26 cellular contexts compared by ENCODE assay signal in genomic region chr15:31077181-31077580, GRCh38. TPM values are rescaled to one million over a fixed set of nuclear protein-coding genes. Genes with fewer than 3 reads are reported as not detected.
DNase-seq lines count a peak whose midpoint lies in the region; ATAC-seq and TF ChIP-seq lines count a peak whose summit lies in the region.
"Had no signal": no experiment of that assay in that cellular context is flagged by ENCODE, and none has a peak within 500 bp of the region (broad histone marks: within the 10 kb centered on the region; RNA-seq: fewer than 3 reads in every experiment).

No MANE protein-coding gene starts in this region.

- H3K4me1 ChIP-seq in KMS-11 (ENCODE audit: low read depth, poor library complexity, severe bottlenecking) (peaks cover 74% of the 10 kb centered on the region), Peyer's patch (no peaks in the 10 kb centered on the region), tibial artery (no peaks in the 10 kb centered on the region)
- H3K4me1 ChIP-seq: BE2C, SJCRH30 had no signal

- no peak overlapping the region; the same call in 1 of the 2 replicates for H3K9ac ChIP-seq in KMS-11

- H2AFZ ChIP-seq in KMS-11 (ENCODE audit: low read depth): peak overlapping the region; percentile 42; the same call in 1 of the 2 replicates

- TF ChIP-seq CTCF in KMS-11 (conservative IDR thresholded peaks at IDR 0.05; ENCODE audit: low read depth, low read length): no peak
- no peak for TF ChIP-seq CTCF in Peyer's patch (IDR thresholded peaks at IDR 0.05)
- no peak for TF ChIP-seq CTCF in tibial artery (IDR thresholded peaks at IDR 0.05)
- no peak for TF ChIP-seq CTCF in mesothelial cell of epicardium (IDR thresholded peaks at IDR 0.05; ENCODE audit: unreplicated experiment)

- no peaks in the 10 kb centered on the region for H3K36me3 ChIP-seq in KMS-11 (ENCODE audit: insufficient read depth)
- no peaks in the 10 kb centered on the region for H3K36me3 ChIP-seq in Peyer's patch
- no peaks in the 10 kb centered on the region for H3K36me3 ChIP-seq in tibial artery
- H3K36me3 ChIP-seq: BE2C, cardiac muscle cell, MG63, right lobe of liver, SJCRH30, tibial nerve had no signal

- H3K4me1 Mint-ChIP-seq in mesothelial cell of epicardium: peaks cover 5% of the 10 kb centered on the region

- H3K36me3 Mint-ChIP-seq in mesothelial cell of epicardium: no peaks in the 10 kb centered on the region
- H3K36me3 Mint-ChIP-seq: activated naive CD4-positive, alpha-beta T cell treated with anti-CD3 and anti-CD28 coated beads, Interleukin-2, amount 10 ng/mL, durations not matched to agents 7 days and 5 days; T-cell had no signal

- peak overlapping the region; percentile 93 for H3K4me2 ChIP-seq in KMS-11

- DNase-seq in NCI-H1417 (lab: John Stamatoyannopoulos, UW) (peak; percentile 50 to 75 (median 62)), NCI-H1417 treated with DMSO at 0.1 percent for 48 hours (lab: John Stamatoyannopoulos, UW) (no peak), NCI-H82 treated with DMSO at 0.1 percent for 48 hours (lab: John Stamatoyannopoulos, UW; ENCODE audit: unreplicated experiment) (peak; percentile 37), left colon (peak in 1 of 2 donors; percentile 31), Peyer's patch (no peak), tibial artery (no peak), mesothelial cell of epicardium (ENCODE audit: low spot score in 2 of 2, unreplicated experiment in 2 of 2) (no peak)
- DNase-seq: activated CD4-positive, CD25-positive, alpha-beta regulatory T cell treated with anti-CD3 and anti-CD28 coated beads, Interleukin-2, amount 50 U/mL, for 72 hours; activated CD8-positive, alpha-beta memory T cell treated with anti-CD3 and anti-CD28 coated beads for 24 hours; activated naive CD4-positive, alpha-beta T cell treated with anti-CD3 and anti-CD28 coated beads, Interleukin-2, amount 10 ng/mL, durations not matched to agents 7 days and 5 days; activated T-cell treated with anti-CD3 and anti-CD28 coated beads, Interleukin-2, amount 50 U/mL, for 48 hours; BE2C; dermis blood vessel endothelial cell; MG63; NCI-H1694; NCI-H774; nephron progenitor cell; right lobe of liver; SJCRH30; T-cell had no signal

- peak; percentile 89 for ATAC-seq in left colon
- ATAC-seq: Panc1, right lobe of liver, T-cell had no signal

- no peak overlapping the region for H3K27ac Mint-ChIP-seq in mesothelial cell of epicardium
- H3K27ac Mint-ChIP-seq: activated naive CD4-positive, alpha-beta T cell treated with anti-CD3 and anti-CD28 coated beads, Interleukin-2, amount 10 ng/mL, durations not matched to agents 7 days and 5 days; nephron progenitor cell; stimulated activated naive CD8-positive, alpha-beta T cell treated with anti-CD3 and anti-CD28 coated beads, Interleukin-15, Interleukin-2, amounts not matched to agents 100 ng/mL and 50 ng/mL, for 24 hours; T-cell had no signal

- H3K27me3 Mint-ChIP-seq in mesothelial cell of epicardium (ENCODE audit: low read depth): peaks cover 2% of the 10 kb centered on the region

- H3K79me2 ChIP-seq in KMS-11 (ENCODE audit: insufficient read depth, low read depth): no peaks in the 10 kb centered on the region

- intact Hi-C loops in left colon (cut with DNase I, micrococcal nuclease) (no loop called here), tibial artery (cut with DNase I; ENCODE audit: low total_unique reads) (no loop called here)

- H3K27me3 ChIP-seq in KMS-11 (ENCODE audit: insufficient read depth, low read depth): no peaks in the 10 kb centered on the region
- no peaks in the 10 kb centered on the region for H3K27me3 ChIP-seq in Peyer's patch
- H3K27me3 ChIP-seq in tibial artery: peaks cover 0 to 28% of the 10 kb centered on the region in 2 donors
- H3K27me3 ChIP-seq: cardiac muscle cell, MG63, right lobe of liver, SJCRH30, tibial nerve had no signal

- TF ChIP-seq POLR2A in Peyer's patch (IDR thresholded peaks at IDR 0.05): no peak

- H3K9me3 Mint-ChIP-seq in mesothelial cell of epicardium: peaks cover 20% of the 10 kb centered on the region
- H3K9me3 Mint-ChIP-seq: activated naive CD4-positive, alpha-beta T cell treated with anti-CD3 and anti-CD28 coated beads, Interleukin-2, amount 10 ng/mL, durations not matched to agents 7 days and 5 days; nephron progenitor cell; stimulated activated naive CD8-positive, alpha-beta T cell treated with anti-CD3 and anti-CD28 coated beads, Interleukin-15, Interleukin-2, amounts not matched to agents 100 ng/mL and 50 ng/mL, for 24 hours had no signal

- no peak overlapping the region for H3K4me3 ChIP-seq in KMS-11 (IDR thresholded peaks at IDR 0.05; ENCODE audit: insufficient read depth, low read depth, low read length)
- no peak overlapping the region for H3K4me3 ChIP-seq in Peyer's patch
- H3K4me3 ChIP-seq in tibial artery: no peak overlapping the region
- H3K4me3 ChIP-seq: cardiac muscle cell, MG63, right lobe of liver, SJCRH30, tibial nerve had no signal

- H4K20me1 ChIP-seq in KMS-11 (ENCODE audit: insufficient read depth): no peaks in the 10 kb centered on the region

- H3K27ac ChIP-seq in KMS-11: peak overlapping the region; percentile 66; the same call in 1 of the 2 replicates
- H3K27ac ChIP-seq in Peyer's patch: no peak overlapping the region
- no peak overlapping the region for H3K27ac ChIP-seq in tibial artery
- H3K27ac ChIP-seq: cardiac muscle cell, right lobe of liver, SJCRH30, tibial nerve had no signal

- no peak overlapping the region for H3K4me3 Mint-ChIP-seq in mesothelial cell of epicardium
- H3K4me3 Mint-ChIP-seq: activated naive CD4-positive, alpha-beta T cell treated with anti-CD3 and anti-CD28 coated beads, Interleukin-2, amount 10 ng/mL, durations not matched to agents 7 days and 5 days; nephron progenitor cell; stimulated activated naive CD8-positive, alpha-beta T cell treated with anti-CD3 and anti-CD28 coated beads, Interleukin-15, Interleukin-2, amounts not matched to agents 100 ng/mL and 50 ng/mL, for 24 hours; T-cell had no signal

- H3K9me3 ChIP-seq in Peyer's patch: no peaks in the 10 kb centered on the region
- H3K9me3 ChIP-seq in tibial artery: no peaks in the 10 kb centered on the region
- H3K9me3 ChIP-seq: BE2C, MG63, right lobe of liver, SJCRH30 had no signal

RNA-seq across cellular contexts. Expression of gene TRPM1, which starts 24.3 kb away (rescaled TPM):
- not detected for total RNA-seq in left colon
- total RNA-seq in Peyer's patch: not detected
- total RNA-seq in mesothelial cell of epicardium: not detected in 3 replicates
- total RNA-seq: cardiac muscle cell, fibroblast of lung, right lobe of liver, T-cell, tibial nerve had no signal

Comparison
In these comparisons a context has a peak if more than half of its experiments do, and no peak if none do; other contexts are left out.
1. DNase-seq: peak in NCI-H1417 (3 of 3) and NCI-H82 treated with DMSO at 0.1 percent for 48 hours (single experiment); none in NCI-H1417 treated with DMSO at 0.1 percent for 48 hours (single experiment), Peyer's patch (0 of 3), tibial artery (0 of 2) and mesothelial cell of epicardium (0 of 2).